ENCODE assay signal across 10 cellular contexts in genomic region chr12:59055204-59055839, GRCh38.
DNase-seq lines count a peak whose midpoint lies in the region; ATAC-seq, FAIRE-seq and TF ChIP-seq lines count a peak whose summit lies in the region.
"Had no signal": no experiment of that assay in that cellular context is flagged by ENCODE, and none has a peak within 500 bp of the region (broad histone marks: within the 10 kb centered on the region; RNA-seq: fewer than 3 reads in every experiment).

No MANE protein-coding gene starts in this region.

- H3K27me3 ChIP-seq in brain microvascular endothelial cell (replicated peaks) (no peaks in the 10 kb centered on the region), small intestine (ENCODE audit: control insufficient read depth in 2 of 2, insufficient read depth in 2 of 2, low read length in 2 of 2) (no peaks in the 10 kb centered on the region)

- TF ChIP-seq CTCF in brain microvascular endothelial cell (IDR thresholded peaks at IDR 0.05; ENCODE audit: low read depth, low read length, missing control alignments) = no peak

- peak; percentile 88 for ATAC-seq in HG03354 (IDR thresholded peaks at IDR 0.05; ENCODE audit: poor library complexity, severe bottlenecking, unreplicated experiment)

- WGBS in small intestine, 3 donors = 0 to 32% (median 2%) methylated on average over 1 of the region's 1 CpG

- in situ Hi-C loops in brain microvascular endothelial cell (cut with HindIII; ENCODE audit: low pct_ligation_motif_present, low sequenced_read_pairs) = no loop called here

- FAIRE-seq in small intestine (lab: Jason Lieb, UNC) = no peak
- FAIRE-seq: endometrium had no signal

- H3K36me3 ChIP-seq in brain microvascular endothelial cell (replicated peaks) = no peaks in the 10 kb centered on the region
- no peaks in the 10 kb centered on the region for H3K36me3 ChIP-seq in small intestine (ENCODE audit: control insufficient read depth in 2 of 2, insufficient read depth in 2 of 2, low read length in 2 of 2)

- H3K4me3 ChIP-seq in brain microvascular endothelial cell (ENCODE audit: low read depth, low read length) = no peak overlapping the region
- no peak overlapping the region for H3K4me3 ChIP-seq in small intestine (ENCODE audit: low read depth in 1 of 2, low read length in 2 of 2)
- H3K4me3 ChIP-seq: skin epidermis had no signal

- DNase-seq in NCI-H748 (lab: John Stamatoyannopoulos, UW; ENCODE audit: unreplicated experiment) (peak; percentile 18), NCI-H748 treated with DMSO at 0.1 percent for 48 hours (lab: John Stamatoyannopoulos, UW) (no peak), brain microvascular endothelial cell (peak; percentile 75), small intestine (peak; percentile 88), SHP77 (lab: John Stamatoyannopoulos, UW) (no peak), T-helper 9 cell (no peak), 8988T (no peak)

- H3K9me3 ChIP-seq in small intestine (ENCODE audit: control insufficient read depth, low read depth) = no peaks in the 10 kb centered on the region

- H3K27ac ChIP-seq in brain microvascular endothelial cell (peak overlapping the region; percentile 46), small intestine (ENCODE audit: low read depth in 1 of 2, low read length in 1 of 2) (no peak overlapping the region)

- H3K4me1 ChIP-seq in small intestine (ENCODE audit: control insufficient read depth in 2 of 2, insufficient read depth in 1 of 2, low read depth in 1 of 2, low read length in 1 of 2) = no peaks in the 10 kb centered on the region

Comparison
In these comparisons a context has a peak if more than half of its experiments do, and no peak if none do; other contexts are left out.
1. DNase-seq: peak in NCI-H748 (single experiment), brain microvascular endothelial cell (single experiment) and small intestine (single experiment); none in NCI-H748 treated with DMSO at 0.1 percent for 48 hours (single experiment), SHP77 (0 of 2), T-helper 9 cell (single experiment) and 8988T (single experiment).